Comparison of ENCODE assay signal across 9 cellular contexts in the genomic region with DNA sequence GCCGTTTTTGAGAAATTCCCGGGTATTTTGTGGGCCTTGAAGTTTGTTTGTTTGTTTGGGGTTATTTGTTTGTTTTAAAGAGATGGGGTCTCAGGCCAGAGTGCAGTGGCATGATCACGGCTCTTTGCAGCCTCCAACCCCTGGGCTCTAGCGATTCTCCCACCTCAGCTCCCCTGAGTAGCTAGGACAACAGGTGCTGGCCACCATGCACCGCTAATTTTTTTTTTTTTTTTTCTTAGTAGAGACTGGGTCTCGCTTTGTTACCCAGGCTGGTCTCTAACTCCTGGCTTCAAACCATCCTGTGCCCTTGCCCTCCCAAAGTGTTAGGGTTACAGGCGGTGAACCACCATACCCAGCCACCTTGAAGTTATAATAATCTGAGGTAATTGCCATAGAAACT. TPM values are rescaled to one million over a fixed set of nuclear protein-coding genes. Genes with fewer than 3 reads are reported as not detected.
A peak's percentile ranks its signal among the peaks of the same experiment; 100 is the strongest.
DNase-seq lines count a peak whose midpoint lies in the region; ATAC-seq and TF ChIP-seq lines count a peak whose summit lies in the region.
"Had no signal": no experiment of that assay in that cellular context is flagged by ENCODE, and none has a peak within 500 bp of the region (broad histone marks: within the 10 kb centered on the region; RNA-seq: fewer than 3 reads in every experiment).

No MANE protein-coding gene starts in this region.

- CTCF ChIA-PET in CD4-positive, alpha-beta memory T cell (lab: Charles Lee; ENCODE audit: partially characterized antibody): interaction anchor here (1.5 to 2.5 kb wide), 2 partner anchors 12 to 91 kb away, joined by 6 to 7 read pairs; partner anchors contain the start of gene S100A4

- POLR2A ChIA-PET in CD4-positive, alpha-beta memory T cell (lab: Charles Lee; ENCODE audit: partially characterized antibody): interaction anchor here (0.6 to 3.1 kb wide), 5 partner anchors 10 to 319 kb away, joined by 4 to 80 read pairs (median 33); partner anchors contain the start of genes ILF2, INTS3 and SNAPIN

- peak overlapping the region; percentile 40 for H3K27ac ChIP-seq in CD4-positive, alpha-beta memory T cell (ENCODE audit: low read depth, low read length)

- H3K4me3 Mint-ChIP-seq in CD4-positive, alpha-beta memory T cell: peak overlapping the region; percentile 79 to 100 (median 98)
- H3K4me3 Mint-ChIP-seq in central memory CD8-positive, alpha-beta T cell: peak overlapping the region; percentile 95
- H3K4me3 Mint-ChIP-seq in nephron progenitor cell: peak overlapping the region; percentile 79

- no peaks in the 10 kb centered on the region for H3K27me3 Mint-ChIP-seq in CD4-positive, alpha-beta memory T cell
- no peaks in the 10 kb centered on the region for H3K27me3 Mint-ChIP-seq in central memory CD8-positive, alpha-beta T cell
- H3K27me3 Mint-ChIP-seq in nephron progenitor cell (ENCODE audit: low read depth, poor library complexity): peaks cover 3% of the 10 kb centered on the region

- no peak overlapping the region for H3K4me3 ChIP-seq in CD4-positive, alpha-beta memory T cell (ENCODE audit: low read length in 2 of 2)
- peak overlapping the region; percentile 99 for H3K4me3 ChIP-seq in MG63

- H3K36me3 Mint-ChIP-seq in CD4-positive, alpha-beta memory T cell: peaks cover 16 to 52% of the 10 kb centered on the region in 2 donors
- peaks cover 59% of the 10 kb centered on the region for H3K36me3 Mint-ChIP-seq in central memory CD8-positive, alpha-beta T cell (ENCODE audit: insufficient read depth)
- H3K36me3 Mint-ChIP-seq in nephron progenitor cell (ENCODE audit: low read depth): peaks cover 59% of the 10 kb centered on the region

- TF ChIP-seq CTCF in nephron progenitor cell (IDR thresholded peaks at IDR 0.05): no peak
- TF ChIP-seq CTCF in GM10266 (IDR thresholded peaks at IDR 0.05; ENCODE audit: control insufficient read depth, insufficient read depth, low read depth, missing control alignments): no peak

- intact Hi-C loops in CD4-positive, alpha-beta memory T cell (cut with micrococcal nuclease): loop anchor here (2.0 kb wide), 2 partner anchors 91 kb away; partner anchors contain the start of gene S100A4

- H3K27me3 ChIP-seq in CD4-positive, alpha-beta memory T cell (ENCODE audit: insufficient read depth, low read length): no peaks in the 10 kb centered on the region
- no peaks in the 10 kb centered on the region for H3K27me3 ChIP-seq in MG63

- no peaks in the 10 kb centered on the region for H3K9me3 ChIP-seq in CD4-positive, alpha-beta memory T cell (ENCODE audit: control insufficient read depth in 1 of 2, low read length in 2 of 2)
- H3K9me3 ChIP-seq in MG63: no peaks in the 10 kb centered on the region

- H3K4me1 ChIP-seq in CD4-positive, alpha-beta memory T cell (ENCODE audit: insufficient read depth, low read length): peaks cover 46% of the 10 kb centered on the region

- H3K36me3 ChIP-seq in CD4-positive, alpha-beta memory T cell (ENCODE audit: insufficient read depth, low read length): peaks cover 47% of the 10 kb centered on the region
- H3K36me3 ChIP-seq in MG63: peaks cover 63% of the 10 kb centered on the region

- ATAC-seq in central memory CD8-positive, alpha-beta T cell (replicated peaks; ENCODE audit: extremely low read depth, poor library complexity, severe bottlenecking): no peak

- H3K4me1 Mint-ChIP-seq in CD4-positive, alpha-beta memory T cell: peaks cover 27 to 55% (median 42%) of the 10 kb centered on the region in 4 donors
- H3K4me1 Mint-ChIP-seq in central memory CD8-positive, alpha-beta T cell: peaks cover 37% of the 10 kb centered on the region
- H3K4me1 Mint-ChIP-seq in nephron progenitor cell: peaks cover 65% of the 10 kb centered on the region

- H3K27ac Mint-ChIP-seq in CD4-positive, alpha-beta memory T cell: peak overlapping the region in 6 of 7 donors; percentile 65 to 100 (median 90)
- H3K27ac Mint-ChIP-seq in central memory CD8-positive, alpha-beta T cell (ENCODE audit: low read depth): peak overlapping the region; percentile 98
- no peak overlapping the region for H3K27ac Mint-ChIP-seq in nephron progenitor cell

- no peak for DNase-seq in CD4-positive, alpha-beta memory T cell
- DNase-seq in MG63 (no peak), nephron progenitor cell (no peak), SW480 (ENCODE audit: low spot score) (no peak), amygdala (lab: John Stamatoyannopoulos, UW) (no peak), HuH-7.5 (ENCODE audit: low spot score) (no peak), GM10266 (ENCODE audit: extremely low spot score) (no peak)
- DNase-seq in central memory CD8-positive, alpha-beta T cell (ENCODE audit: low spot score in 2 of 2): no peak
- DNase-seq: NCI-H524 had no signal

- H3K9me3 Mint-ChIP-seq in CD4-positive, alpha-beta memory T cell: peaks cover 0 to 3% (median 0%) of the 10 kb centered on the region in 8 donors
- no peaks in the 10 kb centered on the region for H3K9me3 Mint-ChIP-seq in central memory CD8-positive, alpha-beta T cell
- H3K9me3 Mint-ChIP-seq in nephron progenitor cell: peaks cover 12% of the 10 kb centered on the region

RNA-seq across cellular contexts. Expression of gene CHTOP, which starts 2.0 kb away (rescaled TPM):
- 100 to 1,000 TPM; 144 to 149 TPM for total RNA-seq in CD4-positive, alpha-beta memory T cell
- 10 to 100 TPM; 42.2 to 75.5 TPM for polyA plus RNA-seq in CD4-positive, alpha-beta memory T cell
- 61.0 and 72.4 TPM in 2 replicates for total RNA-seq in MG63 (2014; rRNA removed; shearing (Covaris generic); ENCODE audit: low replicate concordance)

RNA-seq across cellular contexts. Expression of gene S100A1, which starts 7.6 kb away (rescaled TPM):
- not detected for total RNA-seq in CD4-positive, alpha-beta memory T cell
- not detected for polyA plus RNA-seq in CD4-positive, alpha-beta memory T cell
- 0.99 TPM in 1 of 2 replicates, not detected in the other for total RNA-seq in MG63 (2014; rRNA removed; shearing (Covaris generic); ENCODE audit: low replicate concordance)

RNA-seq across cellular contexts. Expression of gene S100A13, which starts 8.6 kb away (rescaled TPM):
- 1 to 10 TPM; 4.3 to 5.2 TPM for total RNA-seq in CD4-positive, alpha-beta memory T cell
- polyA plus RNA-seq in CD4-positive, alpha-beta memory T cell: under 1 TPM in 1 of 2 donors, not detected in 1; 0.56 TPM
- total RNA-seq in MG63 (2014; rRNA removed; shearing (Covaris generic); ENCODE audit: low replicate concordance): 128 and 143 TPM in 2 replicates

RNA-seq across cellular contexts. Expression of gene S100A14, which starts 19.7 kb away (rescaled TPM):
- not detected for total RNA-seq in CD4-positive, alpha-beta memory T cell
- polyA plus RNA-seq in CD4-positive, alpha-beta memory T cell: not detected
- total RNA-seq in MG63 (2014; rRNA removed; shearing (Covaris generic); ENCODE audit: low replicate concordance): 1.3 TPM in 1 of 2 replicates, not detected in the other

RNA-seq across cellular contexts. Expression of gene SNAPIN, which starts 22.6 kb away (rescaled TPM):
- 10 to 100 TPM; 26.4 to 28.2 TPM for total RNA-seq in CD4-positive, alpha-beta memory T cell
- polyA plus RNA-seq in CD4-positive, alpha-beta memory T cell: 10 to 100 TPM; 74.4 to 85.6 TPM
- 50.4 and 84.0 TPM in 2 replicates for total RNA-seq in MG63 (2014; rRNA removed; shearing (Covaris generic); ENCODE audit: low replicate concordance)

Comparison
In these comparisons a context has a peak if more than half of its experiments do, and no peak if none do; other contexts are left out.
1. RNA of gene S100A13, which starts 8.6 kb away (total RNA-seq): 128 to 143 TPM in MG63; 4.3 to 5.2 TPM in CD4-positive, alpha-beta memory T cell; every median in the first group is over 10 times any median in the second.
2. Peak in every context shown above with its lines, with median percentiles within 50 percentile points of each other: H3K4me3 Mint-ChIP-seq.